ENCODE assay signal across 22 cellular contexts in the genomic region with DNA sequence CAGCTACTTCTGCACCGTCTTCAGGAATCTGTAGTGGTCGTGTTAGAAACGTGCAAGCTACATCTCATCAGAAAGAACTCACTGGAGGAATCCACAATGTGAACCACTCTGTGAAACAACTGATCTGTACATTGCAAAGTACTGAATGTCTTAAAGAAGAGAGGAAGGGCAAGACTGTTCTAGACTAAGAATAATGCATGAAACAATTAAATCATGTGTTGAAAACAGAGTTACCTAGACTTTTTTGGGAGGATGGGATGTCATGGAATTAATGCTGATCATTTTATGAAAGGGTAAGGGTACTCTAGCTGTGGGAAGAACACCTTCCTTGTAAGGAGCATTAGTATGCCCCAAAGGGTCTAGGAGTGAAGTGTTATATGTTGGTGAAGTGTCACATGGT.
DNase-seq lines count a peak whose midpoint lies in the region; ATAC-seq and TF ChIP-seq lines count a peak whose summit lies in the region.
"Had no signal": no experiment of that assay in that cellular context is flagged by ENCODE, and none has a peak within 500 bp of the region (broad histone marks: within the 10 kb centered on the region; RNA-seq: fewer than 3 reads in every experiment).

No MANE protein-coding gene starts in this region.

- in situ Hi-C loops in brain microvascular endothelial cell (cut with HindIII; ENCODE audit: low pct_ligation_motif_present, low sequenced_read_pairs) = no loop called here

- no peaks in the 10 kb centered on the region for H3K4me1 ChIP-seq in CD4-positive, CD25-positive, alpha-beta regulatory T cell (ENCODE audit: control insufficient read depth, insufficient read depth, low read length, poor library complexity, severe bottlenecking)

- H3K27ac ChIP-seq in 22Rv1 (peak overlapping the region; percentile 65), brain microvascular endothelial cell (peak overlapping the region; percentile 14)
- no peak overlapping the region for H3K27ac ChIP-seq in CD4-positive, CD25-positive, alpha-beta regulatory T cell (ENCODE audit: insufficient read depth, low read length, poor library complexity, severe bottlenecking)
- H3K27ac ChIP-seq: HL-60, RWPE1, SJCRH30 had no signal

- no peaks in the 10 kb centered on the region for H3K27me3 ChIP-seq in CD4-positive, CD25-positive, alpha-beta regulatory T cell (ENCODE audit: control insufficient read depth, insufficient read depth, low read length)
- H3K27me3 ChIP-seq in brain microvascular endothelial cell (replicated peaks) = no peaks in the 10 kb centered on the region
- H3K27me3 ChIP-seq: SJCRH30 had no signal

- peaks cover 48% of the 10 kb centered on the region for H3K36me3 ChIP-seq in CD4-positive, CD25-positive, alpha-beta regulatory T cell (ENCODE audit: control insufficient read depth, insufficient read depth, low read length)
- H3K36me3 ChIP-seq in brain microvascular endothelial cell (replicated peaks) = peaks cover 55% of the 10 kb centered on the region

- no peak overlapping the region for H3K4me3 ChIP-seq in CD4-positive, CD25-positive, alpha-beta regulatory T cell (ENCODE audit: low read depth, low read length)
- no peak overlapping the region for H3K4me3 ChIP-seq in brain microvascular endothelial cell (ENCODE audit: low read depth, low read length)
- H3K4me3 ChIP-seq: GM23338, SJCRH30 had no signal

- DNase-seq in CD4-positive, CD25-positive, alpha-beta regulatory T cell = no peak
- DNase-seq in brain microvascular endothelial cell = no peak
- no peak for DNase-seq in naive B cell
- no peak for DNase-seq in NCI-H524 treated with DMSO at 0.1 percent for 48 hours (lab: John Stamatoyannopoulos, UW)
- no peak for DNase-seq in dedifferentiated amniotic fluid mesenchymal stem cell (ENCODE audit: extremely low spot score)
- no peak for DNase-seq in DMS 273 treated with DMSO at 0.1 percent for 48 hours (lab: John Stamatoyannopoulos, UW)
- no peak for DNase-seq in stimulated activated CD4-positive, alpha-beta T cell treated with anti-CD3 and anti-CD28 coated beads, Interleukin-4, amount 100 ng/mL, for 4 hours
- DNase-seq: ACHN; AML-193; CD4-positive, alpha-beta T cell; DMS79 treated with DMSO at 0.1 percent for 48 hours; NCI-H1417; NCI-H187 treated with DMSO at 0.1 percent for 48 hours; NCI-H446; NCI-H748 treated with DMSO at 0.1 percent for 48 hours had no signal

- H3K4me3 Mint-ChIP-seq in CD4-positive, CD25-positive, alpha-beta regulatory T cell = no peak overlapping the region
- no peak overlapping the region for H3K4me3 Mint-ChIP-seq in naive B cell
- H3K4me3 Mint-ChIP-seq: CD4-positive, alpha-beta T cell; GM23338; IgD-negative memory B cell had no signal

- H3K9me3 ChIP-seq in CD4-positive, CD25-positive, alpha-beta regulatory T cell (ENCODE audit: control insufficient read depth in 2 of 2, low read length in 2 of 2) = no peaks in the 10 kb centered on the region
- H3K9me3 ChIP-seq: SJCRH30 had no signal

- no peaks in the 10 kb centered on the region for H3K27me3 Mint-ChIP-seq in CD4-positive, CD25-positive, alpha-beta regulatory T cell
- no peaks in the 10 kb centered on the region for H3K27me3 Mint-ChIP-seq in naive B cell
- H3K27me3 Mint-ChIP-seq: CD4-positive, alpha-beta T cell; IgD-negative memory B cell had no signal

- TF ChIP-seq CTCF in 22Rv1 (IDR thresholded peaks at IDR 0.05) (no peak), brain microvascular endothelial cell (IDR thresholded peaks at IDR 0.05; ENCODE audit: low read depth, low read length, missing control alignments) (no peak)

- ATAC-seq in CD4-positive, CD25-positive, alpha-beta regulatory T cell (ENCODE audit: low read depth in 2 of 2) = no peak
- ATAC-seq in naive B cell (ENCODE audit: low read depth in 2 of 2) = no peak
- ATAC-seq: GM23338, HCT116 had no signal

- no peaks in the 10 kb centered on the region for H3K9me3 Mint-ChIP-seq in CD4-positive, CD25-positive, alpha-beta regulatory T cell
- H3K9me3 Mint-ChIP-seq in naive B cell = no peaks in the 10 kb centered on the region
- H3K9me3 Mint-ChIP-seq: CD4-positive, alpha-beta T cell; GM23338; IgD-negative memory B cell had no signal

- H3K27ac Mint-ChIP-seq in CD4-positive, CD25-positive, alpha-beta regulatory T cell = peak overlapping the region; percentile 1 to 32 (median 6)
- peak overlapping the region in 5 of 6 donors; percentile 2 to 83 (median 24) for H3K27ac Mint-ChIP-seq in naive B cell
- H3K27ac Mint-ChIP-seq: CD4-positive, alpha-beta T cell; GM23338 had no signal

- peaks cover 6 to 10% (median 10%) of the 10 kb centered on the region in 4 donors for H3K4me1 Mint-ChIP-seq in CD4-positive, CD25-positive, alpha-beta regulatory T cell
- peaks cover 0 to 6% (median 3%) of the 10 kb centered on the region in 3 donors for H3K4me1 Mint-ChIP-seq in naive B cell
- H3K4me1 Mint-ChIP-seq: GM23338 had no signal

- peaks cover 38% of the 10 kb centered on the region for H3K36me3 Mint-ChIP-seq in CD4-positive, CD25-positive, alpha-beta regulatory T cell
- peaks cover 9 to 14% of the 10 kb centered on the region in 2 donors for H3K36me3 Mint-ChIP-seq in naive B cell
